21 cellular contexts compared by ENCODE assay signal in genomic region chr1:24557711-24558121, GRCh38. TPM values are rescaled to one million over a fixed set of nuclear protein-coding genes. Genes with fewer than 3 reads are reported as not detected.
A peak's percentile ranks its signal among the peaks of the same experiment; 100 is the strongest.
DNase-seq lines count a peak whose midpoint lies in the region; ATAC-seq, FAIRE-seq and TF ChIP-seq lines count a peak whose summit lies in the region.
"Had no signal": no experiment of that assay in that cellular context is flagged by ENCODE, and none has a peak within 500 bp of the region (broad histone marks: within the 10 kb centered on the region; RNA-seq: fewer than 3 reads in every experiment).

No MANE protein-coding gene starts in this region.

- no peak overlapping the region for H2AFZ ChIP-seq in HepG2 (ENCODE audit: low read length)

- H3K4me1 Mint-ChIP-seq in type B pancreatic cell (ENCODE audit: unreplicated experiment) (peaks cover 32% of the 10 kb centered on the region), mesothelial cell of epicardium (peaks cover 23% of the 10 kb centered on the region)
- H3K4me1 Mint-ChIP-seq in stimulated activated memory B cell treated with anti-CD40 and anti-IgM and Interleukin-4, amounts not matched to agents 10 μg/mL and 1 μg/mL and 100 μg/mL, for 72 hours, result peaks cover 19% of the 10 kb centered on the region

- no peaks in the 10 kb centered on the region; the same call in 1 of the 2 replicates for H4K20me1 ChIP-seq in HepG2 (ENCODE audit: insufficient read depth, low read length)

- no peak for TF ChIP-seq POLR2A in HepG2 (IDR thresholded peaks at IDR 0.05; ENCODE audit: insufficient read depth in 1 of 2, low read depth in 2 of 2, low read length in 2 of 2)
- no peak for TF ChIP-seq POLR2A in right lobe of liver (IDR thresholded peaks at IDR 0.05)

- peak overlapping the region in 2 of 3 experiments; percentile 29 to 82; a peak in 4 of 6 replicates for H3K4me3 ChIP-seq in HepG2 (replicated peaks in 1 of 3; ENCODE audit: insufficient read depth in 1 of 3, low read depth in 2 of 3, low read length in 3 of 3)
- H3K4me3 ChIP-seq in right lobe of liver, result no peak overlapping the region
- H3K4me3 ChIP-seq in Panc1 (ENCODE audit: low read depth in 2 of 2, low read length in 2 of 2), result no peak overlapping the region
- H3K4me3 ChIP-seq: heart right ventricle, SJSA1, suprapubic skin had no signal

- CTCF ChIA-PET in HepG2 (lab: Yijun Ruan, JAX; ENCODE audit: low intra/inter-chr PET ratio, low total read pairs) (no interaction called here), Panc1 (lab: Charles Lee) (interaction anchor here (0.8 kb wide), 1 partner anchor 79 kb away, joined by 4 read pairs; no protein-coding TSS in a partner anchor)

- no peaks in the 10 kb centered on the region for H3K9me3 Mint-ChIP-seq in type B pancreatic cell
- H3K9me3 Mint-ChIP-seq in stimulated activated memory B cell treated with anti-CD40 and anti-IgM and Interleukin-4, amounts not matched to agents 10 μg/mL and 1 μg/mL and 100 μg/mL, for 72 hours, result no peaks in the 10 kb centered on the region
- H3K9me3 Mint-ChIP-seq in mesothelial cell of epicardium, result no peaks in the 10 kb centered on the region
- H3K9me3 Mint-ChIP-seq: HFFc6 had no signal

- no peaks in the 10 kb centered on the region; a peak in 1 of 5 replicates for H3K36me3 ChIP-seq in HepG2 (replicated peaks in 1 of 2; ENCODE audit: control insufficient read depth in 1 of 2, insufficient read depth in 2 of 2, low read length in 2 of 2)
- no peaks in the 10 kb centered on the region for H3K36me3 ChIP-seq in right lobe of liver
- H3K36me3 ChIP-seq in Panc1 (ENCODE audit: control insufficient read depth, insufficient read depth, low read length), result no peaks in the 10 kb centered on the region
- H3K36me3 ChIP-seq: heart right ventricle, SJSA1, suprapubic skin had no signal

- no peak for TF ChIP-seq RAD21 in HepG2 (CRISPR knock-in tag; IDR thresholded peaks at IDR 0.05)

- peaks cover 4% of the 10 kb centered on the region for H3K79me2 ChIP-seq in HepG2 (ENCODE audit: insufficient read depth, low read length)

- H3K4me3 Mint-ChIP-seq in type B pancreatic cell, result no peak overlapping the region
- no peak overlapping the region for H3K4me3 Mint-ChIP-seq in stimulated activated memory B cell treated with anti-CD40 and anti-IgM and Interleukin-4, amounts not matched to agents 10 μg/mL and 1 μg/mL and 100 μg/mL, for 72 hours
- no peak overlapping the region for H3K4me3 Mint-ChIP-seq in mesothelial cell of epicardium
- H3K4me3 Mint-ChIP-seq: HFFc6 had no signal

- peak; percentile 32 for FAIRE-seq in HepG2 (lab: Jason Lieb, UNC)

- TF ChIP-seq EP300 in HepG2 (IDR thresholded peaks at IDR 0.05; ENCODE audit: low read depth in 2 of 2, low read length in 2 of 2) (no peak), HepG2 (CRISPR knock-in tag; IDR thresholded peaks at IDR 0.05; ENCODE audit: borderline replicate concordance) (no peak)

- ATAC-seq in HepG2, result peak; percentile 26
- no peak for ATAC-seq in right lobe of liver
- ATAC-seq in Panc1, result peak; percentile 37
- ATAC-seq in stimulated activated memory B cell treated with anti-CD40 and anti-IgM and Interleukin-4, amounts not matched to agents 10 μg/mL and 1 μg/mL and 100 μg/mL, for 72 hours, result no peak

- peak overlapping the region; percentile 96 for H3K4me2 ChIP-seq in HepG2 (ENCODE audit: low read depth, low read length)

- 45% methylated on average over 9 of the region's 9 CpGs for WGBS in HepG2 (ENCODE audit: low lambda C conversion rate)
- 60% methylated on average over 1 of the region's 9 CpGs for WGBS in right lobe of liver (ENCODE audit: insufficient coverage, low coverage, low lambda C conversion rate, missing lambda C conversion rate)

- peaks cover 74% of the 10 kb centered on the region for H3K4me1 ChIP-seq in HepG2 (ENCODE audit: insufficient read depth, low read length)
- peaks cover 0 to 4% (median under 1%) of the 10 kb centered on the region in 4 donors for H3K4me1 ChIP-seq in right lobe of liver
- H3K4me1 ChIP-seq in Panc1 (ENCODE audit: control insufficient read depth, insufficient read depth, low read length), result peaks cover 14% of the 10 kb centered on the region

- BruUV-seq in HepG2 (replicated peaks; lab: Mats Ljungman, UMichigan) (no TSS peak), Panc1 (replicated peaks; lab: Mats Ljungman, UMichigan) (no TSS peak)

- POLR2A ChIA-PET in HepG2 (lab: Yijun Ruan, JAX) (interaction anchor here (0.8 to 2.1 kb wide), 8 partner anchors 8 to 143 kb away, joined by 3 to 13 read pairs (median 6); partner anchors contain the start of gene NIPAL3), Panc1 (lab: Charles Lee) (interaction anchor here (0.7 kb wide), 1 partner anchor 29 kb away, joined by 4 read pairs; no protein-coding TSS in a partner anchor)

- intact Hi-C loops in HepG2 (cut with micrococcal nuclease; ENCODE audit: unreplicated experiment), result loop anchor here (5.0 kb wide), 2 partner anchors 55 to 80 kb away; partner anchors contain the start of gene RCAN3
- intact Hi-C loops in right lobe of liver (cut with DNase I), result loop anchor here in 1 of 2 donors (10.0 kb wide), 1 partner anchor 77 kb away; no protein-coding TSS in a partner anchor
- intact Hi-C loops in Panc1 (cut with micrococcal nuclease; ENCODE audit: unreplicated experiment), result no loop called here

- no peak overlapping the region for H3K27ac Mint-ChIP-seq in type B pancreatic cell
- H3K27ac Mint-ChIP-seq in stimulated activated memory B cell treated with anti-CD40 and anti-IgM and Interleukin-4, amounts not matched to agents 10 μg/mL and 1 μg/mL and 100 μg/mL, for 72 hours, result no peak overlapping the region
- H3K27ac Mint-ChIP-seq in mesothelial cell of epicardium, result no peak overlapping the region
- H3K27ac Mint-ChIP-seq: HFFc6 had no signal

- in situ Hi-C loops in HepG2 (cut with HindIII; ENCODE audit: extremely low pct_ligation_motif_present, low pct_unique_long_range_greater_than_20kb) (no loop called here), Panc1 (cut with HindIII; ENCODE audit: low pct_unique_long_range_greater_than_20kb, low sequenced_read_pairs) (no loop called here)

- no peak for TF ChIP-seq CTCF in HepG2 (CRISPR knock-in tag; IDR thresholded peaks at IDR 0.05)
- TF ChIP-seq CTCF in right lobe of liver (IDR thresholded peaks at IDR 0.05), result no peak
- no peak for TF ChIP-seq CTCF in Panc1 (IDR thresholded peaks at IDR 0.05)
- no peak for TF ChIP-seq CTCF in type B pancreatic cell (conservative IDR thresholded peaks at IDR 0.05)
- TF ChIP-seq CTCF in mesothelial cell of epicardium (IDR thresholded peaks at IDR 0.05; ENCODE audit: unreplicated experiment), result no peak

- DNase-seq in HepG2 (ENCODE audit: low spot score) (no peak), right lobe of liver (no peak), Panc1 (ENCODE audit: low read depth, low spot score) (no peak), mesenteric fat pad (ENCODE audit: low spot score) (peak; percentile 41), type B pancreatic cell (ENCODE audit: extremely low spot score, unreplicated experiment) (no peak), mesothelial cell of epicardium (ENCODE audit: low spot score in 2 of 2, unreplicated experiment in 2 of 2) (no peak), NCI-H2227 treated with DMSO at 0.1 percent for 48 hours (lab: John Stamatoyannopoulos, UW) (no peak)
- DNase-seq: activated naive CD4-positive, alpha-beta T cell; activated T-cell treated with anti-CD3 and anti-CD28 coated beads for 4 hours; amygdala; CD4-positive, CD25-positive, alpha-beta regulatory T cell; central memory CD4-positive, alpha-beta T cell; heart right ventricle; HFFc6; left ventricle myocardium superior; NCI-H1105 had no signal

- no peaks in the 10 kb centered on the region for H3K27me3 ChIP-seq in HepG2 (ENCODE audit: control insufficient read depth in 1 of 2, insufficient read depth in 2 of 2, low read length in 2 of 2)
- H3K27me3 ChIP-seq in right lobe of liver, result no peaks in the 10 kb centered on the region
- no peaks in the 10 kb centered on the region for H3K27me3 ChIP-seq in Panc1 (ENCODE audit: control insufficient read depth, insufficient read depth, low read length)

- peak overlapping the region; percentile 31 for H3K9ac ChIP-seq in HepG2 (ENCODE audit: insufficient read depth, low read depth, low read length)

- peaks cover 35% of the 10 kb centered on the region for H3K27me3 Mint-ChIP-seq in type B pancreatic cell
- peaks cover 26% of the 10 kb centered on the region for H3K27me3 Mint-ChIP-seq in stimulated activated memory B cell treated with anti-CD40 and anti-IgM and Interleukin-4, amounts not matched to agents 10 μg/mL and 1 μg/mL and 100 μg/mL, for 72 hours
- peaks cover 16% of the 10 kb centered on the region for H3K27me3 Mint-ChIP-seq in mesothelial cell of epicardium (ENCODE audit: low read depth)

- H3K9me3 ChIP-seq in HepG2 (ENCODE audit: low read length), result no peaks in the 10 kb centered on the region
- no peaks in the 10 kb centered on the region for H3K9me3 ChIP-seq in right lobe of liver
- no peaks in the 10 kb centered on the region for H3K9me3 ChIP-seq in Panc1 (ENCODE audit: control insufficient read depth, insufficient read depth, low read depth, low read length)
- H3K9me3 ChIP-seq: heart right ventricle, SJSA1, suprapubic skin had no signal

- peak overlapping the region; percentile 59 for H3K27ac ChIP-seq in HepG2 (ENCODE audit: extremely low read length, insufficient read depth, low read length)
- no peak overlapping the region for H3K27ac ChIP-seq in right lobe of liver
- no peak overlapping the region for H3K27ac ChIP-seq in Panc1 (ENCODE audit: low read length)
- H3K27ac ChIP-seq: heart right ventricle, SJSA1, suprapubic skin had no signal

- peaks cover 4% of the 10 kb centered on the region for H3K36me3 Mint-ChIP-seq in type B pancreatic cell
- no peaks in the 10 kb centered on the region for H3K36me3 Mint-ChIP-seq in stimulated activated memory B cell treated with anti-CD40 and anti-IgM and Interleukin-4, amounts not matched to agents 10 μg/mL and 1 μg/mL and 100 μg/mL, for 72 hours
- no peaks in the 10 kb centered on the region for H3K36me3 Mint-ChIP-seq in mesothelial cell of epicardium
- H3K36me3 Mint-ChIP-seq: CD4-positive, CD25-positive, alpha-beta regulatory T cell had no signal

RNA-seq across cellular contexts. Expression of gene NCMAP, which starts 1.8 kb away (rescaled TPM):
- total RNA-seq in HepG2 (2016; rRNA removed; fragmentation: Illumina TruSeq; extraction: Trizol) (2.7 and 2.9 TPM in 2 replicates), right lobe of liver (1 to 10 TPM in 3 of 6 experiments, under 1 TPM in 3; 0.81 to 2.6 (median 0.99) TPM), Panc1 (2021; ENCODE audit: unreplicated experiment) (0.33 TPM), mesenteric fat pad (not detected), type B pancreatic cell (ENCODE audit: low replicate concordance) (2.1 and 2.4 TPM in 2 replicates), mesothelial cell of epicardium (0.31 to 0.51 TPM (median 0.38 TPM) in 3 replicates)
- total RNA-seq in HepG2 (2016; cell fraction: cytosol; rRNA removed; fragmentation: Illumina TruSeq; extraction: Trizol; ENCODE audit: low read depth), result 1.1 and 1.7 TPM in 2 replicates
- 2.5 and 2.7 TPM in 2 replicates for total RNA-seq in HepG2 (2016; cell fraction: insoluble cytoplasmic fraction; rRNA removed; fragmentation: Illumina TruSeq; extraction: Trizol)
- 3.6 and 4.1 TPM in 2 replicates for total RNA-seq in HepG2 (2016; cell fraction: membrane; rRNA removed; fragmentation: Illumina TruSeq; extraction: Trizol)
- 1.3 and 1.7 TPM in 2 replicates for total RNA-seq in HepG2 (2016; cell fraction: nucleus; rRNA removed; fragmentation: Illumina TruSeq; extraction: Trizol)
- polyA plus RNA-seq in HepG2 (2011; rRNA removed), result 20.0 and 22.0 TPM in 2 replicates
- 16.3 and 22.0 TPM in 2 replicates for polyA plus RNA-seq in HepG2 (2011; cell fraction: cytosol; rRNA removed)
- 6.2 and 8.2 TPM in 2 replicates for polyA plus RNA-seq in HepG2 (2011; cell fraction: nucleus; rRNA removed)
- polyA plus RNA-seq in HepG2 (2012), result 9.9 and 19.2 TPM in 2 replicates
- 1.1 and 1.6 TPM in 2 replicates for polyA plus RNA-seq in HepG2 (2016; cell fraction: cytosol; fragmentation: Illumina TruSeq; extraction: Trizol; ENCODE audit: low read depth)
- 2.0 and 2.2 TPM in 2 replicates for polyA plus RNA-seq in HepG2 (2016; cell fraction: insoluble cytoplasmic fraction; fragmentation: Illumina TruSeq; extraction: Trizol; ENCODE audit: low read depth)
- 2.3 and 3.2 TPM in 2 replicates for polyA plus RNA-seq in HepG2 (2016; cell fraction: membrane; fragmentation: Illumina TruSeq; extraction: Trizol; ENCODE audit: low read depth)
- polyA plus RNA-seq in HepG2 (2016; cell fraction: nucleus; fragmentation: Illumina TruSeq; extraction: Trizol; ENCODE audit: insufficient read depth, low read depth), result 2.1 and 2.3 TPM in 2 replicates
- polyA minus RNA-seq in HepG2 (2011; rRNA and poly(A)+ RNA removed; ENCODE audit: low replicate concordance), result 28.8 TPM in 1 of 2 replicates, not detected in the other
- polyA minus RNA-seq in HepG2 (2011; cell fraction: cytosol; rRNA and poly(A)+ RNA removed), result 13.1 and 18.4 TPM in 2 replicates
- 6.2 and 9.0 TPM in 2 replicates for polyA minus RNA-seq in HepG2 (2011; cell fraction: nucleus; rRNA and poly(A)+ RNA removed)
- 0.25 TPM for polyA plus RNA-seq in Panc1 (2012; ENCODE audit: insufficient read length)
- total RNA-seq: CD4-positive, CD25-positive, alpha-beta regulatory T cell; dermis microvascular lymphatic vessel endothelial cell; HFFc6; T-helper 1 cell treated with Interleukin-12 subunit alpha and Interleukin-12 subunit beta and Interleukin-4 antibody, amounts not matched to agents 30 ng/mL and 1 ng/mL, for 36 hours had no signal

RNA-seq across cellular contexts. Expression of gene RCAN3, which starts 55.1 kb away (rescaled TPM):
- 13.3 and 13.6 TPM in 2 replicates for total RNA-seq in HepG2 (2016; rRNA removed; fragmentation: Illumina TruSeq; extraction: Trizol)
- 11.1 and 12.8 TPM in 2 replicates for total RNA-seq in HepG2 (2016; cell fraction: cytosol; rRNA removed; fragmentation: Illumina TruSeq; extraction: Trizol; ENCODE audit: low read depth)
- 12.7 and 13.1 TPM in 2 replicates for total RNA-seq in HepG2 (2016; cell fraction: insoluble cytoplasmic fraction; rRNA removed; fragmentation: Illumina TruSeq; extraction: Trizol)
- total RNA-seq in HepG2 (2016; cell fraction: membrane; rRNA removed; fragmentation: Illumina TruSeq; extraction: Trizol), result 11.4 and 12.2 TPM in 2 replicates
- 6.8 and 7.8 TPM in 2 replicates for total RNA-seq in HepG2 (2016; cell fraction: nucleus; rRNA removed; fragmentation: Illumina TruSeq; extraction: Trizol)
- 10.9 and 12.2 TPM in 2 replicates for polyA plus RNA-seq in HepG2 (2011; rRNA removed)
- polyA plus RNA-seq in HepG2 (2011; cell fraction: cytosol; rRNA removed), result 7.5 and 10.9 TPM in 2 replicates
- 5.9 and 6.3 TPM in 2 replicates for polyA plus RNA-seq in HepG2 (2011; cell fraction: nucleus; rRNA removed)
- polyA plus RNA-seq in HepG2 (2012), result 8.9 and 12.1 TPM in 2 replicates
- 5.1 and 5.8 TPM in 2 replicates for polyA plus RNA-seq in HepG2 (2016; cell fraction: cytosol; fragmentation: Illumina TruSeq; extraction: Trizol; ENCODE audit: low read depth)
- polyA plus RNA-seq in HepG2 (2016; cell fraction: insoluble cytoplasmic fraction; fragmentation: Illumina TruSeq; extraction: Trizol; ENCODE audit: low read depth), result 11.8 and 14.0 TPM in 2 replicates
- 9.8 and 11.1 TPM in 2 replicates for polyA plus RNA-seq in HepG2 (2016; cell fraction: membrane; fragmentation: Illumina TruSeq; extraction: Trizol; ENCODE audit: low read depth)
- polyA plus RNA-seq in HepG2 (2016; cell fraction: nucleus; fragmentation: Illumina TruSeq; extraction: Trizol; ENCODE audit: insufficient read depth, low read depth), result 11.0 and 12.1 TPM in 2 replicates
- 5.6 and 20.2 TPM in 2 replicates for polyA minus RNA-seq in HepG2 (2011; rRNA and poly(A)+ RNA removed; ENCODE audit: low replicate concordance)
- 12.3 and 12.5 TPM in 2 replicates for polyA minus RNA-seq in HepG2 (2011; cell fraction: cytosol; rRNA and poly(A)+ RNA removed)
- 4.2 and 8.7 TPM in 2 replicates for polyA minus RNA-seq in HepG2 (2011; cell fraction: nucleus; rRNA and poly(A)+ RNA removed)
- 1 to 10 TPM; 1.2 to 3.1 (median 2.1) TPM for total RNA-seq in right lobe of liver
- 17.5 TPM for total RNA-seq in Panc1 (2021; ENCODE audit: unreplicated experiment)
- polyA plus RNA-seq in Panc1 (2012; ENCODE audit: insufficient read length), result 10.9 TPM
- 3.7 TPM for total RNA-seq in mesenteric fat pad
- 20.4 and 40.8 TPM in 2 replicates for total RNA-seq in type B pancreatic cell (ENCODE audit: low replicate concordance)
- total RNA-seq in mesothelial cell of epicardium, result 9.5 to 14.7 TPM (median 11.8 TPM) in 3 replicates

Comparison
In these comparisons a context has a peak if more than half of its experiments do, and no peak if none do; other contexts are left out.
1. ATAC-seq: peak in HepG2 (single experiment) and Panc1 (single experiment); none in right lobe of liver (0 of 4) and stimulated activated memory B cell treated with anti-CD40 and anti-IgM and Interleukin-4, amounts not matched to agents 10 μg/mL and 1 μg/mL and 100 μg/mL, for 72 hours (single experiment).
2. H3K4me3 ChIP-seq: peak in HepG2 (2 of 3); none in right lobe of liver (0 of 3) and Panc1 (0 of 2).